Comparison of ENCODE assay signal across 30 cellular contexts in the genomic region with DNA sequence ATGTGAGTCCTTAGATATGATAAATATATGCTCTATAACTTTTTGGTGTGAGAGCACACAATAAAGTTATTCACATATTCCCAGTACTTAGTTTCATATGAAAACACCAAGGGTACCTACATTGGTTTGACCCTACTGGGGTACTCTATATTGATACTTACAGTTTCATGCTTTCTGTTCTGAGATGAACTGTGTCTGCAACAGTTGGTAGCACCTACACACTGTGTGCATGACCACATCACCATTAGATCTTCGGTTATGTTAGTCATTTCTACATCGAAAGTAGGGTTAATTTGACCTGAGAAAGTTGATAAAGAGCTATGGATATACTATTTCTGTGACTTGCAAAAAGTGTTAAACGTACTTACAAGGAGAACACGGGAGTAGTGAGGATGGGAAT.
"Had no signal": no experiment of that assay in that cellular context is flagged by ENCODE, and none has a peak within 500 bp of the region (broad histone marks: within the 10 kb centered on the region; RNA-seq: fewer than 3 reads in every experiment).

No MANE protein-coding gene starts in this region.

- H3K4me1 ChIP-seq: adrenal gland, body of pancreas, breast epithelium had no signal

- DNase-seq: activated B cell treated with CpG ODN at 0.5 μM for 24 hours; activated CD4-positive, alpha-beta memory T cell treated with anti-CD3 and anti-CD28 coated beads for 36 hours; activated CD4-positive, alpha-beta T cell treated with anti-CD3 and anti-CD28 coated beads for 4 hours; activated CD4-positive, alpha-beta T cell treated with anti-CD3 and anti-CD28 coated beads, Interleukin-2, amount 10 ng/mL, durations not matched to agents 24 days and 14 days; activated CD4-positive, alpha-beta T cell treated with anti-CD3 and anti-CD28 coated beads, Interleukin-2, amount 50 U/mL, for 1 hour; activated CD4-positive, alpha-beta T cell treated with anti-CD3 and anti-CD28 coated beads, Interleukin-2, amount 50 U/mL, for 4 hours; activated CD4-positive, CD25-positive, alpha-beta regulatory T cell treated with anti-CD3 and anti-CD28 coated beads, Interleukin-2, amount 50 U/mL, for 72 hours; activated CD8-positive, alpha-beta memory T cell treated with anti-CD3 and anti-CD28 coated beads, Interleukin-2, amount 50 U/mL, for 4 hours; activated CD8-positive, alpha-beta T cell treated with anti-CD3 and anti-CD28 coated beads for 36 hours; activated effector memory CD4-positive, alpha-beta T cell treated with anti-CD3 and anti-CD28 coated beads, Interleukin-2, amount 50 U/mL, for 16 hours; activated gamma-delta T cell treated with Interleukin-2 at 50 U/mL for 16 hours; activated naive CD4-positive, alpha-beta T cell; activated naive CD4-positive, alpha-beta T cell treated with anti-CD3 and anti-CD28 coated beads for 36 hours; activated naive CD4-positive, alpha-beta T cell treated with anti-CD3 and anti-CD28 coated beads, Interleukin-2, amount 50 U/mL, for 16 hours; activated naive CD8-positive, alpha-beta T cell treated with anti-CD3 and anti-CD28 coated beads for 36 hours; activated T-cell treated with anti-CD3 and anti-CD28 coated beads for 4 hours; activated T-cell treated with anti-CD3 and anti-CD28 coated beads, Interleukin-2, amount 50 U/mL, for 1 hour; activated T-cell treated with anti-CD3 and anti-CD28 coated beads, Interleukin-2, amount 50 U/mL, for 4 hours; activated T-cell treated with anti-CD3 and anti-CD28 coated beads, Interleukin-2, amount 50 U/mL, for 72 hours; adrenal gland; amniotic stem cell; aorta; body of pancreas; brain microvascular endothelial cell; central memory CD4-positive, alpha-beta T cell; T-helper 9 cell had no signal

- H3K9me3 ChIP-seq: adrenal gland, body of pancreas, breast epithelium had no signal

- H3K27ac ChIP-seq: adrenal gland, body of pancreas, brain microvascular endothelial cell, breast epithelium, VCaP had no signal

- ATAC-seq: activated CD8-positive, alpha-beta T cell treated with anti-CD3 and anti-CD28 coated beads for 36 hours; activated naive CD4-positive, alpha-beta T cell treated with anti-CD3 and anti-CD28 coated beads, Interleukin-2, amount 50 U/mL, for 72 hours; activated T-cell treated with anti-CD3 and anti-CD28 coated beads, Interleukin-2, amount 50 U/mL, for 4 hours; activated T-cell treated with anti-CD3 and anti-CD28 coated beads, Interleukin-2, amount 50 U/mL, for 72 hours; activated T-helper 17 cell treated with anti-CD3 and anti-CD28 coated beads, Interleukin-2, amount 50 U/mL, for 72 hours; body of pancreas had no signal

- H3K36me3 ChIP-seq: adrenal gland, brain microvascular endothelial cell, breast epithelium had no signal

- H3K4me3 ChIP-seq: adrenal gland, body of pancreas, breast epithelium had no signal

- H3K27me3 ChIP-seq: adrenal gland, body of pancreas, brain microvascular endothelial cell, breast epithelium had no signal
